ENCODE assay signal across 16 cellular contexts in the genomic region with DNA sequence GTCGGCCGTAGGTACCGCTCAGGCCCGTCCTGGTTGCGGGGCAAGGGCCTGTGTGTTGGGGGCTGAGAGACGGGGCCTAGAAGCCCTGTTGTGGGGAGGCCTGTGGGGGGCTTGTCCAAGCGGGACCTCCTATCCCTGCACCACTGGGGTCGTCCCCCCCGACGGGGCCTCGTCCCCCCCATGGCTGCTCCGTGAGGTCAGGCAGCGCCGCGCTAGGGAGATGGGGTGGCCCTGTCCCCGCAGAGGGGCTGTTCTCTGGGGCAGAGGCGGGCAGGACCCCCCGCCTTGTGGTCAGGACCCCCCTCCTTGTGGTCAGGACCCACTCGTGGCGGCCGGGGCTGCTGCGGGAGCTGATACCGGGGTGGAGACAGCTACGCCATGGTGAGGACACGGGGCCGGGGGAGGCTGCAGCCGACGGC. TPM values are rescaled to one million over a fixed set of nuclear protein-coding genes. Genes with fewer than 3 reads are reported as not detected.
DNase-seq lines count a peak whose midpoint lies in the region; ATAC-seq, FAIRE-seq and TF ChIP-seq lines count a peak whose summit lies in the region.
"Had no signal": no experiment of that assay in that cellular context is flagged by ENCODE, and none has a peak within 500 bp of the region (broad histone marks: within the 10 kb centered on the region; RNA-seq: fewer than 3 reads in every experiment).

No MANE protein-coding gene starts in this region.

- intact Hi-C loops in left colon (cut with DNase I, micrococcal nuclease) = no loop called here

- H3K4me1 Mint-ChIP-seq in activated T-cell treated with anti-CD3 and anti-CD28 coated beads, Interleukin-2, amount 50 U/mL, for 72 hours (ENCODE audit: low read depth) = no peaks in the 10 kb centered on the region
- H3K4me1 Mint-ChIP-seq in astrocyte (ENCODE audit: low read depth, unreplicated experiment) = peaks cover 2% of the 10 kb centered on the region

- no peak overlapping the region for H3K4me3 Mint-ChIP-seq in activated T-cell treated with anti-CD3 and anti-CD28 coated beads, Interleukin-2, amount 50 U/mL, for 72 hours
- no peak overlapping the region for H3K4me3 Mint-ChIP-seq in astrocyte (ENCODE audit: unreplicated experiment)
- H3K4me3 Mint-ChIP-seq: type B pancreatic cell had no signal

- H3K27ac ChIP-seq in astrocyte (ENCODE audit: low read depth, low read length) (no peak overlapping the region), smooth muscle cell (ENCODE audit: low read depth) (no peak overlapping the region)
- H3K27ac ChIP-seq: colonic mucosa had no signal

- H3K79me2 ChIP-seq in astrocyte (ENCODE audit: insufficient read depth, low read length) (no peaks in the 10 kb centered on the region), smooth muscle cell (ENCODE audit: low read depth) (no peaks in the 10 kb centered on the region)

- H3K27me3 ChIP-seq in astrocyte (ENCODE audit: insufficient read depth, low read length) (no peaks in the 10 kb centered on the region), smooth muscle cell (ENCODE audit: low read depth) (no peaks in the 10 kb centered on the region)

- ATAC-seq in activated T-cell treated with anti-CD3 and anti-CD28 coated beads, Interleukin-2, amount 50 U/mL, for 72 hours (replicated peaks in 1 of 2) = peak; percentile 12 to 14
- ATAC-seq in left colon (peak; percentile 5), HG03520 (IDR thresholded peaks at IDR 0.05; ENCODE audit: unreplicated experiment) (no peak)

- no peak overlapping the region for H3K9ac ChIP-seq in astrocyte (ENCODE audit: low read length)
- H3K9ac ChIP-seq in smooth muscle cell (ENCODE audit: low read depth) = no peak overlapping the region

- H3K4me2 ChIP-seq in astrocyte (ENCODE audit: low read length) (peak overlapping the region; percentile 81), smooth muscle cell (peak overlapping the region; percentile 69)
- H3K4me2 ChIP-seq: A549 had no signal

- peaks cover 0 to 2% of the 10 kb centered on the region in 2 donors for H3K36me3 Mint-ChIP-seq in activated T-cell treated with anti-CD3 and anti-CD28 coated beads, Interleukin-2, amount 50 U/mL, for 72 hours (ENCODE audit: insufficient read depth in 2 of 2)
- H3K36me3 Mint-ChIP-seq in astrocyte (ENCODE audit: low read depth, unreplicated experiment) = no peaks in the 10 kb centered on the region

- no peak overlapping the region for H3K27ac Mint-ChIP-seq in activated T-cell treated with anti-CD3 and anti-CD28 coated beads, Interleukin-2, amount 50 U/mL, for 72 hours
- no peak overlapping the region for H3K27ac Mint-ChIP-seq in astrocyte (ENCODE audit: unreplicated experiment)
- H3K27ac Mint-ChIP-seq: CD8-positive, alpha-beta memory T cell; type B pancreatic cell had no signal

- H2AFZ ChIP-seq in astrocyte (ENCODE audit: low read depth, low read length) (peak overlapping the region; percentile 68), smooth muscle cell (ENCODE audit: low read depth) (no peak overlapping the region)

- no peaks in the 10 kb centered on the region for H3K9me3 ChIP-seq in astrocyte (ENCODE audit: insufficient read depth, low read depth, low read length)
- H3K9me3 ChIP-seq in smooth muscle cell (replicated peaks; ENCODE audit: low read depth) = no peaks in the 10 kb centered on the region
- H3K9me3 ChIP-seq: A549, colonic mucosa, mucosa of descending colon had no signal

- H3K27me3 Mint-ChIP-seq in activated T-cell treated with anti-CD3 and anti-CD28 coated beads, Interleukin-2, amount 50 U/mL, for 72 hours (ENCODE audit: low read depth) = no peaks in the 10 kb centered on the region
- no peaks in the 10 kb centered on the region for H3K27me3 Mint-ChIP-seq in astrocyte (ENCODE audit: low read depth, unreplicated experiment)
- H3K27me3 Mint-ChIP-seq: CD8-positive, alpha-beta memory T cell; type B pancreatic cell had no signal

- H3K9me3 Mint-ChIP-seq in activated T-cell treated with anti-CD3 and anti-CD28 coated beads, Interleukin-2, amount 50 U/mL, for 72 hours = no peaks in the 10 kb centered on the region
- H3K9me3 Mint-ChIP-seq in astrocyte (ENCODE audit: unreplicated experiment) = peaks cover 4% of the 10 kb centered on the region
- H3K9me3 Mint-ChIP-seq: stimulated activated memory B cell treated with anti-CD40 and anti-IgM and Interleukin-4, amounts not matched to agents 10 μg/mL and 1 μg/mL and 100 μg/mL, for 72 hours; type B pancreatic cell had no signal

- DNase-seq in activated T-cell treated with anti-CD3 and anti-CD28 coated beads, Interleukin-2, amount 50 U/mL, for 72 hours = no peak
- no peak for DNase-seq in activated T-cell treated with anti-CD3 and anti-CD28 coated beads, Interleukin-2, amount 50 U/mL, for 1 hour
- DNase-seq in astrocyte (ENCODE audit: low read depth) = no peak
- peak in 1 of 2 donors; percentile 4 for DNase-seq in left colon
- no peak for DNase-seq in smooth muscle cell (lab: John Stamatoyannopoulos, UW; ENCODE audit: unreplicated experiment)
- DNase-seq in HUDEP-2 (lab: John Stamatoyannopoulos, UW; ENCODE audit: unreplicated experiment in 76 of 76) = no peak
- no peak for DNase-seq in activated CD4-positive, CD25-positive, alpha-beta regulatory T cell treated with anti-CD3 and anti-CD28 coated beads, Interleukin-2, amount 50 U/mL, for 72 hours
- DNase-seq: colonic mucosa, SW 1271 had no signal

- 55% methylated on average over 17 of the region's 28 CpGs for WGBS in smooth muscle cell (ENCODE audit: low lambda C conversion rate)

- H3K36me3 ChIP-seq in astrocyte (ENCODE audit: insufficient read depth, low read length) (no peaks in the 10 kb centered on the region), smooth muscle cell (ENCODE audit: low read depth) (no peaks in the 10 kb centered on the region)
- H3K36me3 ChIP-seq: colonic mucosa had no signal

- H3K4me1 ChIP-seq in astrocyte (ENCODE audit: insufficient read depth, low read length) (peaks cover 8% of the 10 kb centered on the region), smooth muscle cell (ENCODE audit: low read depth) (peaks cover 3% of the 10 kb centered on the region)
- H3K4me1 ChIP-seq: colonic mucosa had no signal

- no peak overlapping the region for H3K4me3 ChIP-seq in astrocyte (ENCODE audit: insufficient read depth, low read depth, low read length)
- no peak overlapping the region for H3K4me3 ChIP-seq in smooth muscle cell
- H3K4me3 ChIP-seq: A549, colonic mucosa, mucosa of descending colon had no signal

- no peaks in the 10 kb centered on the region for H4K20me1 ChIP-seq in astrocyte (ENCODE audit: insufficient read depth, low read length)
- H4K20me1 ChIP-seq in smooth muscle cell (ENCODE audit: low read depth) = no peaks in the 10 kb centered on the region

- no peaks in the 10 kb centered on the region for H3F3A ChIP-seq in smooth muscle cell (ENCODE audit: low read depth)

- FAIRE-seq in astrocyte (lab: Jason Lieb, UNC) = no peak
- FAIRE-seq: A549, RCC 7860 had no signal

- no peak for TF ChIP-seq CTCF in astrocyte (IDR thresholded peaks at IDR 0.05; ENCODE audit: insufficient read depth, low read depth, low read length)
- no peak for TF ChIP-seq CTCF in smooth muscle cell (IDR thresholded peaks at IDR 0.05; ENCODE audit: borderline replicate concordance, insufficient read depth, poor library complexity, severe bottlenecking)

RNA-seq across cellular contexts. Expression of a gene that starts 12.1 kb away (rescaled TPM):
- 10 to 100 TPM; 47.2 to 53.6 TPM for total RNA-seq in activated T-cell treated with anti-CD3 and anti-CD28 coated beads, Interleukin-2, amount 50 U/mL, for 72 hours
- total RNA-seq in astrocyte (27.9 and 30.5 TPM in 2 replicates), left colon (10 to 100 TPM; 50.0 to 56.9 TPM), smooth muscle cell (25.3 TPM in 2 replicates)
- 45.7 and 59.5 TPM in 2 replicates for polyA plus RNA-seq in smooth muscle cell

RNA-seq across cellular contexts. Expression of a gene that starts 49.6 kb away (rescaled TPM):
- total RNA-seq in activated T-cell treated with anti-CD3 and anti-CD28 coated beads, Interleukin-2, amount 50 U/mL, for 72 hours = 10 to 100 TPM; 52.2 to 72.0 TPM
- 20.3 and 25.9 TPM in 2 replicates for total RNA-seq in astrocyte
- 10 to 100 TPM; 12.6 to 19.1 TPM for total RNA-seq in left colon
- 6.2 and 7.0 TPM in 2 replicates for total RNA-seq in smooth muscle cell
- 13.2 and 14.0 TPM in 2 replicates for polyA plus RNA-seq in smooth muscle cell

RNA-seq across cellular contexts. Expression of a gene that starts 56.0 kb away (rescaled TPM):
- 10 to 100 TPM; 44.7 to 50.1 TPM for total RNA-seq in activated T-cell treated with anti-CD3 and anti-CD28 coated beads, Interleukin-2, amount 50 U/mL, for 72 hours
- total RNA-seq in astrocyte (39.3 and 44.7 TPM in 2 replicates), left colon (10 to 100 TPM; 10.8 to 11.3 TPM), smooth muscle cell (15.2 TPM in 2 replicates)
- 25.1 and 39.5 TPM in 2 replicates for polyA plus RNA-seq in smooth muscle cell
